In the genomic region with DNA sequence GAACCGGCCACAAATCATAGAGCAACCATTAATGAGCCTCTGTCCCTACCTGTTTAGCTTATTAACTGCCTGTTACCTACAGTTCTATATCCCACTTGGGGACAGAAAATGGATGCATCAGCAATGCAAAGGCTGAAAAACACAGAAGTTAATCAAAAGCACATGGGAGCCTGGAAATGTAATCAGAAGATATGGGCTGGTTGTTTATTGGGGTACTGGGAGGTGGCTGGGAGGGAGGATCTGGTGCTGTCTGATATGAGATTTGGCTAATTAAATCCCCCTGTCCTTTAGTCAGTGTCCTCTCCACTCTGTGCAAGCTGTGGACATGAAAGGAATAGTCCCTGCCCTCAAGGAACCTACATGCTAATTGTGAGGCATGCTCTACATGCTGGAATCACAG, we compare ENCODE assay signal across 25 cellular contexts.
"Had no signal": no experiment of that assay in that cellular context is flagged by ENCODE, and none has a peak within 500 bp of the region (broad histone marks: within the 10 kb centered on the region; RNA-seq: fewer than 3 reads in every experiment).

No MANE protein-coding gene starts in this region.

- ATAC-seq: left colon; left lung; lower lobe of right lung; natural killer cell treated with Interleukin-12 subunit alpha and Interleukin-12 subunit beta and Interleukin-15 and Interleukin-18, amount 100 ng/mL, for 72 hours; right lobe of liver; stimulated activated naive B cell treated with anti-CD40 and anti-IgM and Interleukin-4, amounts not matched to agents 10 μg/mL and 1 μg/mL and 100 μg/mL, for 72 hours; upper lobe of right lung had no signal

- H3K9me3 ChIP-seq: left lung, lower lobe of right lung, ovary, right atrium auricular region, right lobe of liver, suprapubic skin, thoracic aorta, tibial artery, upper lobe of right lung had no signal

- H3K27ac ChIP-seq: left lung, lower lobe of right lung, ovary, right atrium auricular region, right lobe of liver, suprapubic skin, thoracic aorta, tibial artery, upper lobe of right lung had no signal

- H3K27me3 Mint-ChIP-seq: progenitor cell of endocrine pancreas; stimulated activated naive CD8-positive, alpha-beta T cell treated with anti-CD3 and anti-CD28 coated beads, Interleukin-15, Interleukin-2, amounts not matched to agents 100 ng/mL and 50 ng/mL, for 24 hours had no signal

- H3K27ac Mint-ChIP-seq: immature natural killer cell; natural killer cell treated with Interleukin-12 subunit alpha and Interleukin-12 subunit beta and Interleukin-15 and Interleukin-18, amount 100 ng/mL, for 72 hours; progenitor cell of endocrine pancreas; stimulated activated naive B cell treated with anti-CD40 and anti-IgM and Interleukin-4, amounts not matched to agents 10 μg/mL and 1 μg/mL and 100 μg/mL, for 72 hours; stimulated activated naive CD8-positive, alpha-beta T cell treated with anti-CD3 and anti-CD28 coated beads, Interleukin-15, Interleukin-2, amounts not matched to agents 100 ng/mL and 50 ng/mL, for 24 hours had no signal

- H3K4me3 ChIP-seq: left lung, lower lobe of right lung, ovary, right atrium auricular region, right lobe of liver, smooth muscle cell, suprapubic skin, thoracic aorta, tibial artery, upper lobe of right lung had no signal

- H3K4me3 Mint-ChIP-seq: immature natural killer cell; natural killer cell treated with Interleukin-12 subunit alpha and Interleukin-12 subunit beta and Interleukin-15 and Interleukin-18, amount 100 ng/mL, for 72 hours; stimulated activated naive B cell treated with anti-CD40 and anti-IgM and Interleukin-4, amounts not matched to agents 10 μg/mL and 1 μg/mL and 100 μg/mL, for 72 hours; stimulated activated naive CD8-positive, alpha-beta T cell treated with anti-CD3 and anti-CD28 coated beads, Interleukin-15, Interleukin-2, amounts not matched to agents 100 ng/mL and 50 ng/mL, for 24 hours had no signal

- H3K36me3 Mint-ChIP-seq: immature natural killer cell; natural killer cell treated with Interleukin-12 subunit alpha and Interleukin-12 subunit beta and Interleukin-15 and Interleukin-18, amount 100 ng/mL, for 72 hours; stimulated activated naive B cell treated with anti-CD40 and anti-IgM and Interleukin-4, amounts not matched to agents 10 μg/mL and 1 μg/mL and 100 μg/mL, for 72 hours had no signal

- H3K4me2 ChIP-seq: smooth muscle cell had no signal

- DNase-seq: hypothalamus; immature natural killer cell; kidney; left colon; left lung; lower lobe of right lung; mammary epithelial cell; mesenchymal stem cell; ovary; right lobe of liver; stimulated activated CD4-positive, alpha-beta T cell treated with anti-CD3 and anti-CD28 coated beads, Interleukin-12 subunit alpha, Interleukin-12 subunit beta, amount 100 ng/mL, for 4 hours; stimulated activated CD4-positive, alpha-beta T cell treated with anti-CD3 and anti-CD28 coated beads, Interleukin-15, amount 100 ng/mL, for 24 hours; stimulated activated CD4-positive, alpha-beta T cell treated with anti-CD3 and anti-CD28 coated beads, Interleukin-2, amount 100 ng/mL, for 24 hours; stimulated activated CD4-positive, alpha-beta T cell treated with anti-CD3 and anti-CD28 coated beads, Interleukin-4, amount 100 ng/mL, for 1 hour; stimulated activated naive B cell treated with anti-CD40 and anti-IgM and Interleukin-4, amounts not matched to agents 10 μg/mL and 1 μg/mL and 100 μg/mL, for 72 hours; tibial artery; trophoblast cell; upper lobe of right lung had no signal

- H3K4me1 ChIP-seq: left lung, suprapubic skin, upper lobe of right lung had no signal

- H3K27me3 ChIP-seq: left lung, ovary, right atrium auricular region, right lobe of liver, suprapubic skin, tibial artery, upper lobe of right lung had no signal

- H3K9me3 Mint-ChIP-seq: stimulated activated naive B cell treated with anti-CD40 and anti-IgM and Interleukin-4, amounts not matched to agents 10 μg/mL and 1 μg/mL and 100 μg/mL, for 72 hours; stimulated activated naive CD8-positive, alpha-beta T cell treated with anti-CD3 and anti-CD28 coated beads, Interleukin-15, Interleukin-2, amounts not matched to agents 100 ng/mL and 50 ng/mL, for 24 hours had no signal

- H3K36me3 ChIP-seq: left lung, lower lobe of right lung, ovary, right atrium auricular region, right lobe of liver, suprapubic skin, thoracic aorta, tibial artery, upper lobe of right lung had no signal
